Comparison of ENCODE assay signal across 9 cellular contexts in genomic region chr19:49746206-49746958, GRCh38. TPM values are rescaled to one million over a fixed set of nuclear protein-coding genes. Genes with fewer than 3 reads are reported as not detected.
DNase-seq lines count a peak whose midpoint lies in the region; ATAC-seq and TF ChIP-seq lines count a peak whose summit lies in the region.
"Had no signal": no experiment of that assay in that cellular context is flagged by ENCODE, and none has a peak within 500 bp of the region (broad histone marks: within the 10 kb centered on the region; RNA-seq: fewer than 3 reads in every experiment).

No MANE protein-coding gene starts in this region.

- no peak overlapping the region for H3K27ac Mint-ChIP-seq in CD4-positive, alpha-beta memory T cell

- peak; percentile 50 for ATAC-seq in PC-3
- ATAC-seq in GM18502 (IDR thresholded peaks at IDR 0.05; ENCODE audit: poor library complexity, unreplicated experiment): no peak

- H3K9ac ChIP-seq in PC-3 (ENCODE audit: low read length): no peak overlapping the region
- H3K9ac ChIP-seq: parathyroid adenoma had no signal

- H3K9me3 Mint-ChIP-seq in CD4-positive, alpha-beta memory T cell: no peaks in the 10 kb centered on the region

- BruUV-seq in PC-3 (replicated peaks; lab: Mats Ljungman, UMichigan): no TSS peak

- intact Hi-C loops in CD4-positive, alpha-beta memory T cell (cut with micrococcal nuclease): no loop called here
- intact Hi-C loops in PC-3 (cut with micrococcal nuclease): no loop called here

- 0 out of 2 replicates have a peak, but pooled peaks have one; percentile 20 for TF ChIP-seq CTCF in PC-3 (conservative IDR thresholded peaks at IDR 0.05; ENCODE audit: low read depth, low read length)
- TF ChIP-seq CTCF in coronary artery (IDR thresholded peaks at IDR 0.05): no peak

- H2AFZ ChIP-seq in PC-3 (ENCODE audit: low read length): no peak overlapping the region
- H2AFZ ChIP-seq: parathyroid adenoma had no signal

- H3K4me1 Mint-ChIP-seq in CD4-positive, alpha-beta memory T cell: peaks cover 0 to 4% (median 0%) of the 10 kb centered on the region in 4 donors

- POLR2A ChIA-PET in CD4-positive, alpha-beta memory T cell (lab: Charles Lee; ENCODE audit: partially characterized antibody): no interaction called here
- POLR2A ChIA-PET in PC-3 (lab: Charles Lee; ENCODE audit: unreplicated experiment): no interaction called here

- no peaks in the 10 kb centered on the region for H4K20me1 ChIP-seq in PC-3 (ENCODE audit: low read length)

- no peak overlapping the region for H3K27ac ChIP-seq in CD4-positive, alpha-beta memory T cell (ENCODE audit: low read depth, low read length)
- H3K27ac ChIP-seq in PC-3 (ENCODE audit: low read length) (no peak overlapping the region), coronary artery (no peak overlapping the region)
- H3K27ac ChIP-seq: parathyroid adenoma had no signal

- H3K27me3 ChIP-seq in CD4-positive, alpha-beta memory T cell (ENCODE audit: insufficient read depth, low read length): no peaks in the 10 kb centered on the region
- H3K27me3 ChIP-seq in PC-3 (ENCODE audit: low read length): no peaks in the 10 kb centered on the region

- no peaks in the 10 kb centered on the region for H3K4me1 ChIP-seq in CD4-positive, alpha-beta memory T cell (ENCODE audit: insufficient read depth, low read length)
- no peaks in the 10 kb centered on the region for H3K4me1 ChIP-seq in PC-3 (ENCODE audit: insufficient read depth, low read length)
- H3K4me1 ChIP-seq: parathyroid adenoma had no signal

- no peak overlapping the region for H3K4me3 Mint-ChIP-seq in CD4-positive, alpha-beta memory T cell

- no peak overlapping the region for H3K4me2 ChIP-seq in PC-3 (ENCODE audit: low read length)

- no peaks in the 10 kb centered on the region for H3K9me2 ChIP-seq in PC-3 (replicated peaks; ENCODE audit: low read length)

- H3F3A ChIP-seq in PC-3 (ENCODE audit: low read length, unreplicated experiment): no peaks in the 10 kb centered on the region

- no peaks in the 10 kb centered on the region for H3K9me3 ChIP-seq in CD4-positive, alpha-beta memory T cell (ENCODE audit: control insufficient read depth in 1 of 2, low read length in 2 of 2)
- no peaks in the 10 kb centered on the region for H3K9me3 ChIP-seq in PC-3 (ENCODE audit: low read length)

- H3K27me3 Mint-ChIP-seq in CD4-positive, alpha-beta memory T cell: peaks cover 0 to under 1% of the 10 kb centered on the region in 2 donors

- no peak overlapping the region for H3K4me3 ChIP-seq in CD4-positive, alpha-beta memory T cell (ENCODE audit: low read length in 2 of 2)
- H3K4me3 ChIP-seq in PC-3 (ENCODE audit: low read length) (no peak overlapping the region), coronary artery (no peak overlapping the region)

- H3K36me3 ChIP-seq in CD4-positive, alpha-beta memory T cell (ENCODE audit: insufficient read depth, low read length): no peaks in the 10 kb centered on the region
- no peaks in the 10 kb centered on the region for H3K36me3 ChIP-seq in PC-3 (ENCODE audit: low read depth, low read length)

- CTCF ChIA-PET in CD4-positive, alpha-beta memory T cell (lab: Charles Lee; ENCODE audit: partially characterized antibody): no interaction called here
- CTCF ChIA-PET in PC-3 (lab: Charles Lee): no interaction called here

- DNase-seq in CD4-positive, alpha-beta memory T cell: peak; percentile 14 to 61 (median 21)
- DNase-seq in PC-3: peak; percentile 46
- DNase-seq in activated naive CD4-positive, alpha-beta T cell treated with anti-CD3 and anti-CD28 coated beads, Interleukin-2, amount 50 U/mL, for 16 hours: peak; percentile 55
- DNase-seq in iris pigment epithelial cell (ENCODE audit: low read depth): peak; percentile 49
- peak; percentile 32 for DNase-seq in stimulated activated CD8-positive, alpha-beta memory T cell treated with anti-CD3 and anti-CD28 coated beads, Interleukin-7, amount 100 ng/mL, for 24 hours (ENCODE audit: low read depth)
- no peak for DNase-seq in NCI-H2171 treated with DMSO at 0.1 percent for 48 hours (lab: John Stamatoyannopoulos, UW)
- no peak for DNase-seq in coronary artery (ENCODE audit: low spot score)

- no peaks in the 10 kb centered on the region for H3K79me2 ChIP-seq in PC-3 (ENCODE audit: low read length)
- H3K79me2 ChIP-seq: parathyroid adenoma had no signal

- H3K36me3 Mint-ChIP-seq in CD4-positive, alpha-beta memory T cell: no peaks in the 10 kb centered on the region

RNA-seq across cellular contexts. Expression of gene TSKS, which starts 16.7 kb away (rescaled TPM):
- total RNA-seq in CD4-positive, alpha-beta memory T cell: 1 to 10 TPM in 1 of 2 experiments, under 1 TPM in 1; 0.90 to 1.1 TPM
- polyA plus RNA-seq in CD4-positive, alpha-beta memory T cell: under 1 TPM; 0.16 to 0.56 TPM
- not detected in 2 replicates for total RNA-seq in PC-3 (2014; rRNA removed)

RNA-seq across cellular contexts. Expression of gene AP2A1, which starts 20.4 kb away (rescaled TPM):
- total RNA-seq in CD4-positive, alpha-beta memory T cell: 10 to 100 TPM; 55.5 to 56.2 TPM
- 1 to 10 TPM; 2.6 to 9.5 TPM for polyA plus RNA-seq in CD4-positive, alpha-beta memory T cell
- 143 and 159 TPM in 2 replicates for total RNA-seq in PC-3 (2014; rRNA removed)

RNA-seq across cellular contexts. Expression of gene CPT1C, which starts 55.5 kb away (rescaled TPM):
- total RNA-seq in CD4-positive, alpha-beta memory T cell: 1 to 10 TPM in 1 of 2 experiments, under 1 TPM in 1; 0.64 to 1.5 TPM
- polyA plus RNA-seq in CD4-positive, alpha-beta memory T cell: under 1 TPM; 0.24 to 0.57 TPM
- 11.5 and 13.6 TPM in 2 replicates for total RNA-seq in PC-3 (2014; rRNA removed)

RNA-seq across cellular contexts. Expression of gene ADM5, which starts 57.0 kb away (rescaled TPM):
- 1 to 10 TPM; 4.0 to 4.4 TPM for total RNA-seq in CD4-positive, alpha-beta memory T cell
- polyA plus RNA-seq in CD4-positive, alpha-beta memory T cell: under 1 TPM in 1 of 2 donors, not detected in 1; 0.24 TPM
- 5.0 and 6.3 TPM in 2 replicates for total RNA-seq in PC-3 (2014; rRNA removed)

Comparison
In these comparisons a context has a peak if more than half of its experiments do, and no peak if none do; other contexts are left out.
1. DNase-seq: peak in CD4-positive, alpha-beta memory T cell (5 of 5), PC-3 (single experiment), activated naive CD4-positive, alpha-beta T cell treated with anti-CD3 and anti-CD28 coated beads, Interleukin-2, amount 50 U/mL, for 16 hours (single experiment), iris pigment epithelial cell (single experiment) and stimulated activated CD8-positive, alpha-beta memory T cell treated with anti-CD3 and anti-CD28 coated beads, Interleukin-7, amount 100 ng/mL, for 24 hours (single experiment); none in NCI-H2171 treated with DMSO at 0.1 percent for 48 hours (single experiment) and coronary artery (single experiment).